In genomic region chr9:104750185-104750762, GRCh38 we compare ENCODE assay signal across 17 cellular contexts. TPM values are rescaled to one million over a fixed set of nuclear protein-coding genes. Genes with fewer than 3 reads are reported as not detected.
A peak's percentile ranks its signal among the peaks of the same experiment; 100 is the strongest.
DNase-seq lines count a peak whose midpoint lies in the region; ATAC-seq, FAIRE-seq and TF ChIP-seq lines count a peak whose summit lies in the region.
"Had no signal": no experiment of that assay in that cellular context is flagged by ENCODE, and none has a peak within 500 bp of the region (broad histone marks: within the 10 kb centered on the region; RNA-seq: fewer than 3 reads in every experiment).

No MANE protein-coding gene starts in this region.

- no peak overlapping the region for H3K27ac ChIP-seq in HepG2 (ENCODE audit: extremely low read length, insufficient read depth, low read length)
- no peak overlapping the region for H3K27ac ChIP-seq in right lobe of liver
- no peak overlapping the region for H3K27ac ChIP-seq in A673 (ENCODE audit: low read depth, low read length, poor library complexity, severe bottlenecking)
- H3K27ac ChIP-seq: adrenal gland, thoracic aorta had no signal

- H2AFZ ChIP-seq in HepG2 (ENCODE audit: low read length) = no peak overlapping the region

- intact Hi-C loops in HepG2 (cut with micrococcal nuclease; ENCODE audit: unreplicated experiment) (no loop called here), right lobe of liver (cut with DNase I) (no loop called here), A673 (cut with micrococcal nuclease; ENCODE audit: unreplicated experiment) (no loop called here)

- H3K36me3 ChIP-seq in HepG2 (replicated peaks in 1 of 2; ENCODE audit: control insufficient read depth in 1 of 2, insufficient read depth in 2 of 2, low read length in 2 of 2) = no peaks in the 10 kb centered on the region
- peaks cover 0 to 25% (median 10%) of the 10 kb centered on the region in 4 donors for H3K36me3 ChIP-seq in right lobe of liver
- H3K36me3 ChIP-seq in A673 (ENCODE audit: insufficient read depth, low read length, poor library complexity, severe bottlenecking) = no peaks in the 10 kb centered on the region
- H3K36me3 ChIP-seq: thoracic aorta had no signal

- H3K9ac ChIP-seq in HepG2 (ENCODE audit: insufficient read depth, low read depth, low read length) = no peak overlapping the region

- H3K9me3 ChIP-seq in HepG2 (ENCODE audit: low read length) (no peaks in the 10 kb centered on the region), right lobe of liver (no peaks in the 10 kb centered on the region), A673 (ENCODE audit: low read depth, low read length, poor library complexity, severe bottlenecking) (no peaks in the 10 kb centered on the region)
- H3K9me3 ChIP-seq: adrenal gland, thoracic aorta had no signal

- TF ChIP-seq CTCF in HepG2 (CRISPR knock-in tag; IDR thresholded peaks at IDR 0.05) (no peak), right lobe of liver (IDR thresholded peaks at IDR 0.05) (no peak), A673 (conservative IDR thresholded peaks at IDR 0.05; ENCODE audit: low read depth, low read length) (no peak)

- no peaks in the 10 kb centered on the region for H4K20me1 ChIP-seq in HepG2 (ENCODE audit: insufficient read depth, low read length)

- DNase-seq in HepG2 (ENCODE audit: low spot score) (no peak), right lobe of liver (no peak), A673 (ENCODE audit: low spot score) (no peak), HK-2 (ENCODE audit: unreplicated experiment) (no peak)
- DNase-seq in stimulated activated effector memory CD8-positive, alpha-beta T cell treated with anti-CD3 and anti-CD28 coated beads, Interleukin-12 subunit alpha, Interleukin-12 subunit beta, amount 100 ng/mL, for 72 hours (ENCODE audit: low spot score in 2 of 2) = no peak
- DNase-seq: ACHN; activated CD8-positive, alpha-beta memory T cell treated with anti-CD3 and anti-CD28 coated beads, Interleukin-2, amount 50 U/mL, for 4 hours; adrenal gland; kidney glomerular epithelial cell; naive thymus-derived CD4-positive, alpha-beta T cell had no signal

- in situ Hi-C loops in HepG2 (cut with HindIII; ENCODE audit: extremely low pct_ligation_motif_present, low pct_unique_long_range_greater_than_20kb) = no loop called here

- H3K4me1 ChIP-seq in HepG2 (ENCODE audit: insufficient read depth, low read length) = peaks cover 19% of the 10 kb centered on the region
- peaks cover 0 to 20% (median 2%) of the 10 kb centered on the region in 4 donors for H3K4me1 ChIP-seq in right lobe of liver
- H3K4me1 ChIP-seq in A673 (ENCODE audit: insufficient read depth, low read length, poor library complexity, severe bottlenecking) = no peaks in the 10 kb centered on the region

- H3K4me3 ChIP-seq in HepG2 (replicated peaks in 1 of 3; ENCODE audit: insufficient read depth in 1 of 3, low read depth in 2 of 3, low read length in 3 of 3) = no peak overlapping the region
- no peak overlapping the region for H3K4me3 ChIP-seq in right lobe of liver
- H3K4me3 ChIP-seq in A673 (ENCODE audit: low read depth, low read length, poor library complexity, severe bottlenecking) = no peak overlapping the region
- H3K4me3 ChIP-seq: adrenal gland, thoracic aorta had no signal

- no peak overlapping the region for H3K4me3 Mint-ChIP-seq in stimulated activated effector memory CD8-positive, alpha-beta T cell treated with anti-CD3 and anti-CD28 coated beads, Interleukin-12 subunit alpha, Interleukin-12 subunit beta, amount 100 ng/mL, for 72 hours

- H3K27ac Mint-ChIP-seq in stimulated activated effector memory CD8-positive, alpha-beta T cell treated with anti-CD3 and anti-CD28 coated beads, Interleukin-12 subunit alpha, Interleukin-12 subunit beta, amount 100 ng/mL, for 72 hours = no peak overlapping the region

- CTCF ChIA-PET in HepG2 (lab: Yijun Ruan, JAX; ENCODE audit: low intra/inter-chr PET ratio, low total read pairs) (no interaction called here), A673 (lab: Charles Lee) (no interaction called here)

- 94% methylated on average over 3 of the region's 3 CpGs for WGBS in HepG2 (ENCODE audit: low lambda C conversion rate)
- 82% methylated on average over 3 of the region's 3 CpGs for WGBS in right lobe of liver (ENCODE audit: insufficient coverage, low coverage, low lambda C conversion rate, missing lambda C conversion rate)

- ATAC-seq in HepG2 (no peak), right lobe of liver (no peak), HG02610 (IDR thresholded peaks at IDR 0.05; ENCODE audit: unreplicated experiment) (peak; percentile 27), HG03558 (IDR thresholded peaks at IDR 0.05; ENCODE audit: extremely low read depth, unreplicated experiment) (peak; percentile 27), GM21825 (IDR thresholded peaks at IDR 0.05; ENCODE audit: unreplicated experiment) (no peak)
- no peak for ATAC-seq in stimulated activated effector memory CD8-positive, alpha-beta T cell treated with anti-CD3 and anti-CD28 coated beads, Interleukin-12 subunit alpha, Interleukin-12 subunit beta, amount 100 ng/mL, for 72 hours
- ATAC-seq: naive thymus-derived CD4-positive, alpha-beta T cell; sciatic nerve had no signal

- no peaks in the 10 kb centered on the region for H3K9me3 Mint-ChIP-seq in stimulated activated effector memory CD8-positive, alpha-beta T cell treated with anti-CD3 and anti-CD28 coated beads, Interleukin-12 subunit alpha, Interleukin-12 subunit beta, amount 100 ng/mL, for 72 hours
- H3K9me3 Mint-ChIP-seq: naive thymus-derived CD4-positive, alpha-beta T cell had no signal

- TF ChIP-seq RAD21 in HepG2 (CRISPR knock-in tag; IDR thresholded peaks at IDR 0.05) = no peak

- no peak for TF ChIP-seq EP300 in HepG2 (IDR thresholded peaks at IDR 0.05; ENCODE audit: low read depth in 2 of 2, low read length in 2 of 2)
- TF ChIP-seq EP300 in HepG2 (CRISPR knock-in tag; IDR thresholded peaks at IDR 0.05; ENCODE audit: borderline replicate concordance) = no peak

- H3K36me3 Mint-ChIP-seq in stimulated activated effector memory CD8-positive, alpha-beta T cell treated with anti-CD3 and anti-CD28 coated beads, Interleukin-12 subunit alpha, Interleukin-12 subunit beta, amount 100 ng/mL, for 72 hours = peaks cover 44% of the 10 kb centered on the region

- H3K27me3 ChIP-seq in HepG2 (ENCODE audit: control insufficient read depth in 1 of 2, insufficient read depth in 2 of 2, low read length in 2 of 2) (no peaks in the 10 kb centered on the region), right lobe of liver (no peaks in the 10 kb centered on the region), A673 (replicated peaks; ENCODE audit: insufficient read depth, low read depth, low read length, poor library complexity) (no peaks in the 10 kb centered on the region)
- H3K27me3 ChIP-seq: adrenal gland had no signal

- no peak for FAIRE-seq in HepG2 (lab: Jason Lieb, UNC)
- FAIRE-seq: frontal cortex, GM18507 had no signal

- TF ChIP-seq POLR2A in HepG2 (IDR thresholded peaks at IDR 0.05; ENCODE audit: insufficient read depth in 1 of 2, low read depth in 2 of 2, low read length in 2 of 2) = no peak
- no peak for TF ChIP-seq POLR2A in right lobe of liver (IDR thresholded peaks at IDR 0.05)

- H3K79me2 ChIP-seq in HepG2 (ENCODE audit: insufficient read depth, low read length) = no peaks in the 10 kb centered on the region

- POLR2A ChIA-PET in HepG2 (lab: Yijun Ruan, JAX) = no interaction called here
- POLR2A ChIA-PET in A673 (lab: Charles Lee; ENCODE audit: low non-redundant PET) = no interaction called here

- H3K4me2 ChIP-seq in HepG2 (ENCODE audit: low read depth, low read length) = no peak overlapping the region

- peaks cover 24% of the 10 kb centered on the region for H3K4me1 Mint-ChIP-seq in stimulated activated effector memory CD8-positive, alpha-beta T cell treated with anti-CD3 and anti-CD28 coated beads, Interleukin-12 subunit alpha, Interleukin-12 subunit beta, amount 100 ng/mL, for 72 hours

- BruUV-seq in HepG2 (replicated peaks; lab: Mats Ljungman, UMichigan) = no TSS peak
- BruUV-seq in A673 (replicated peaks; lab: Mats Ljungman, UMichigan) = no TSS peak

RNA-seq across cellular contexts. Expression of gene NIPSNAP3A, which starts 2.8 kb away (rescaled TPM):
- 14.6 and 23.8 TPM in 2 replicates for total RNA-seq in HepG2 (2016; rRNA removed; fragmentation: Illumina TruSeq; extraction: Trizol)
- 3.1 and 3.3 TPM in 2 replicates for total RNA-seq in HepG2 (2016; cell fraction: cytosol; rRNA removed; fragmentation: Illumina TruSeq; extraction: Trizol; ENCODE audit: low read depth)
- total RNA-seq in HepG2 (2016; cell fraction: insoluble cytoplasmic fraction; rRNA removed; fragmentation: Illumina TruSeq; extraction: Trizol) = 15.3 and 24.1 TPM in 2 replicates
- 4.3 and 4.7 TPM in 2 replicates for total RNA-seq in HepG2 (2016; cell fraction: membrane; rRNA removed; fragmentation: Illumina TruSeq; extraction: Trizol)
- 7.8 and 9.0 TPM in 2 replicates for total RNA-seq in HepG2 (2016; cell fraction: nucleus; rRNA removed; fragmentation: Illumina TruSeq; extraction: Trizol)
- polyA plus RNA-seq in HepG2 (2011; rRNA removed) = 11.7 and 13.7 TPM in 2 replicates
- polyA plus RNA-seq in HepG2 (2011; cell fraction: cytosol; rRNA removed) = 5.4 and 8.4 TPM in 2 replicates
- polyA plus RNA-seq in HepG2 (2011; cell fraction: nucleus; rRNA removed) = 4.2 and 7.0 TPM in 2 replicates
- polyA plus RNA-seq in HepG2 (2012) = 7.9 and 8.7 TPM in 2 replicates
- polyA plus RNA-seq in HepG2 (2016; cell fraction: cytosol; fragmentation: Illumina TruSeq; extraction: Trizol; ENCODE audit: low read depth) = 1.9 and 2.0 TPM in 2 replicates
- 24.3 and 26.7 TPM in 2 replicates for polyA plus RNA-seq in HepG2 (2016; cell fraction: insoluble cytoplasmic fraction; fragmentation: Illumina TruSeq; extraction: Trizol; ENCODE audit: low read depth)
- 3.3 and 3.6 TPM in 2 replicates for polyA plus RNA-seq in HepG2 (2016; cell fraction: membrane; fragmentation: Illumina TruSeq; extraction: Trizol; ENCODE audit: low read depth)
- polyA plus RNA-seq in HepG2 (2016; cell fraction: nucleus; fragmentation: Illumina TruSeq; extraction: Trizol; ENCODE audit: insufficient read depth, low read depth) = 12.3 and 12.4 TPM in 2 replicates
- 3.1 and 4.9 TPM in 2 replicates for polyA minus RNA-seq in HepG2 (2011; rRNA and poly(A)+ RNA removed; ENCODE audit: low replicate concordance)
- 4.4 and 4.6 TPM in 2 replicates for polyA minus RNA-seq in HepG2 (2011; cell fraction: cytosol; rRNA and poly(A)+ RNA removed)
- polyA minus RNA-seq in HepG2 (2011; cell fraction: nucleus; rRNA and poly(A)+ RNA removed) = 8.6 and 9.1 TPM in 2 replicates
- 10 to 100 TPM; 16.8 to 28.1 (median 22.4) TPM for total RNA-seq in right lobe of liver
- total RNA-seq in A673 (2021) = 13.6 and 14.7 TPM in 2 replicates

RNA-seq across cellular contexts. Expression of gene NIPSNAP3B, which starts 13.7 kb away (rescaled TPM):
- total RNA-seq in HepG2 (2016; rRNA removed; fragmentation: Illumina TruSeq; extraction: Trizol) (0.44 and 1.3 TPM in 2 replicates), right lobe of liver (under 1 TPM; 0.29 to 0.99 (median 0.71) TPM), A673 (2021) (0.48 and 0.75 TPM in 2 replicates)
- total RNA-seq in HepG2 (2016; cell fraction: cytosol; rRNA removed; fragmentation: Illumina TruSeq; extraction: Trizol; ENCODE audit: low read depth) = 0.18 TPM in 1 of 2 replicates, not detected in the other
- total RNA-seq in HepG2 (2016; cell fraction: insoluble cytoplasmic fraction; rRNA removed; fragmentation: Illumina TruSeq; extraction: Trizol) = 0.41 and 0.76 TPM in 2 replicates
- total RNA-seq in HepG2 (2016; cell fraction: membrane; rRNA removed; fragmentation: Illumina TruSeq; extraction: Trizol) = 0.12 and 0.21 TPM in 2 replicates
- total RNA-seq in HepG2 (2016; cell fraction: nucleus; rRNA removed; fragmentation: Illumina TruSeq; extraction: Trizol) = 2.1 and 2.6 TPM in 2 replicates
- polyA plus RNA-seq in HepG2 (2011; rRNA removed) = 1.5 and 2.1 TPM in 2 replicates
- polyA plus RNA-seq in HepG2 (2011; cell fraction: cytosol; rRNA removed) = 0.16 and 0.46 TPM in 2 replicates
- polyA plus RNA-seq in HepG2 (2011; cell fraction: nucleus; rRNA removed) = 2.0 and 2.8 TPM in 2 replicates
- 1.1 and 1.2 TPM in 2 replicates for polyA plus RNA-seq in HepG2 (2012)
- polyA plus RNA-seq in HepG2 (2016; cell fraction: cytosol; fragmentation: Illumina TruSeq; extraction: Trizol; ENCODE audit: low read depth) = not detected in 2 replicates
- polyA plus RNA-seq in HepG2 (2016; cell fraction: insoluble cytoplasmic fraction; fragmentation: Illumina TruSeq; extraction: Trizol; ENCODE audit: low read depth) = 0.57 and 0.63 TPM in 2 replicates
- 0.15 and 0.18 TPM in 2 replicates for polyA plus RNA-seq in HepG2 (2016; cell fraction: membrane; fragmentation: Illumina TruSeq; extraction: Trizol; ENCODE audit: low read depth)
- polyA plus RNA-seq in HepG2 (2016; cell fraction: nucleus; fragmentation: Illumina TruSeq; extraction: Trizol; ENCODE audit: insufficient read depth, low read depth) = 2.9 and 4.1 TPM in 2 replicates
- 0.40 TPM in 1 of 2 replicates, not detected in the other for polyA minus RNA-seq in HepG2 (2011; rRNA and poly(A)+ RNA removed; ENCODE audit: low replicate concordance)
- polyA minus RNA-seq in HepG2 (2011; cell fraction: cytosol; rRNA and poly(A)+ RNA removed) = not detected in 2 replicates
- polyA minus RNA-seq in HepG2 (2011; cell fraction: nucleus; rRNA and poly(A)+ RNA removed) = 2.4 and 3.0 TPM in 2 replicates

RNA-seq across cellular contexts. Expression of gene OR13D1, which starts 56.0 kb away (rescaled TPM):
- total RNA-seq in HepG2 (2016; rRNA removed; fragmentation: Illumina TruSeq; extraction: Trizol) (not detected in 2 replicates), right lobe of liver (not detected), A673 (2021) (not detected in 2 replicates)
- not detected in 2 replicates for total RNA-seq in HepG2 (2016; cell fraction: cytosol; rRNA removed; fragmentation: Illumina TruSeq; extraction: Trizol; ENCODE audit: low read depth)
- total RNA-seq in HepG2 (2016; cell fraction: insoluble cytoplasmic fraction; rRNA removed; fragmentation: Illumina TruSeq; extraction: Trizol) = not detected in 2 replicates
- total RNA-seq in HepG2 (2016; cell fraction: membrane; rRNA removed; fragmentation: Illumina TruSeq; extraction: Trizol) = not detected in 2 replicates
- total RNA-seq in HepG2 (2016; cell fraction: nucleus; rRNA removed; fragmentation: Illumina TruSeq; extraction: Trizol) = not detected in 2 replicates
- not detected in 2 replicates for polyA plus RNA-seq in HepG2 (2011; rRNA removed)
- not detected in 2 replicates for polyA plus RNA-seq in HepG2 (2011; cell fraction: cytosol; rRNA removed)
- polyA plus RNA-seq in HepG2 (2011; cell fraction: nucleus; rRNA removed) = not detected in 2 replicates
- polyA plus RNA-seq in HepG2 (2012) = not detected in 2 replicates
- polyA plus RNA-seq in HepG2 (2016; cell fraction: cytosol; fragmentation: Illumina TruSeq; extraction: Trizol; ENCODE audit: low read depth) = not detected in 2 replicates
- polyA plus RNA-seq in HepG2 (2016; cell fraction: insoluble cytoplasmic fraction; fragmentation: Illumina TruSeq; extraction: Trizol; ENCODE audit: low read depth) = not detected in 2 replicates
- not detected in 2 replicates for polyA plus RNA-seq in HepG2 (2016; cell fraction: membrane; fragmentation: Illumina TruSeq; extraction: Trizol; ENCODE audit: low read depth)
- polyA plus RNA-seq in HepG2 (2016; cell fraction: nucleus; fragmentation: Illumina TruSeq; extraction: Trizol; ENCODE audit: insufficient read depth, low read depth) = not detected in 2 replicates
- polyA minus RNA-seq in HepG2 (2011; rRNA and poly(A)+ RNA removed; ENCODE audit: low replicate concordance) = not detected in 2 replicates
- not detected in 2 replicates for polyA minus RNA-seq in HepG2 (2011; cell fraction: cytosol; rRNA and poly(A)+ RNA removed)
- polyA minus RNA-seq in HepG2 (2011; cell fraction: nucleus; rRNA and poly(A)+ RNA removed) = not detected in 2 replicates
- total RNA-seq: adrenal gland; frontal cortex; naive thymus-derived CD4-positive, alpha-beta T cell; sciatic nerve; thoracic aorta had no signal
- polyA plus RNA-seq: adrenal gland; naive thymus-derived CD4-positive, alpha-beta T cell had no signal

Comparison
In these comparisons a context has a peak if more than half of its experiments do, and no peak if none do; other contexts are left out.
1. ATAC-seq: peak in HG02610 (single experiment) and HG03558 (single experiment); none in HepG2 (single experiment), right lobe of liver (0 of 4), stimulated activated effector memory CD8-positive, alpha-beta T cell treated with anti-CD3 and anti-CD28 coated beads, Interleukin-12 subunit alpha, Interleukin-12 subunit beta, amount 100 ng/mL, for 72 hours (single experiment) and GM21825 (single experiment).